In the genomic region with DNA sequence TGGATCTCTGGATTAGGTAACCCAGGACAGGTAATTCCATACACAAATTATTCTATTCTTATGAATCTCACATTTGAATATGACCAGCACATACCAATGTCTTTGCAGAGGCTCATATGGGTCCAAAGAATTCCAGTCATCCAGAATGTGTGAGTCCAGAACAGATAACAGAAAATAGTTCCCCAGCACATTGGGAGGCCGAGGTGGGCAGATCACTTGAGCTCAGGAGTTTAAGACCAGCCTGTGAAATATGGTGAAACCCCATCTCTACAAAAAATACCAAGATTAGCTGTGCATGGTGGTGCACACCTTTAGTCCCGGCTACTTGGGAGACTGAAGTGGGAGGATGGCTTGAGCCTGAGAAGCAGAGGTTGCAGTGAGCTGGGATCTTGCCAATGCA, we compare ENCODE assay signal across 39 cellular contexts. TPM values are rescaled to one million over a fixed set of nuclear protein-coding genes. Genes with fewer than 3 reads are reported as not detected.
"Had no signal": no experiment of that assay in that cellular context is flagged by ENCODE, and none has a peak within 500 bp of the region (broad histone marks: within the 10 kb centered on the region; RNA-seq: fewer than 3 reads in every experiment).

No MANE protein-coding gene starts in this region.

- H3K4me3 ChIP-seq: adrenal gland, ascending aorta, body of pancreas, breast epithelium, cardiac muscle cell had no signal

- H3K27ac Mint-ChIP-seq: activated naive CD4-positive, alpha-beta T cell treated with anti-CD3 and anti-CD28 coated beads for 36 hours; activated naive CD4-positive, alpha-beta T cell treated with anti-CD3 and anti-CD28 coated beads, Interleukin-2, amount 10 ng/mL, durations not matched to agents 7 days and 5 days; activated naive CD4-positive, alpha-beta T cell treated with anti-CD3 and anti-CD28 coated beads, Interleukin-2, amount 50 U/mL, for 24 hours; activated naive CD4-positive, alpha-beta T cell treated with anti-CD3 and anti-CD28 coated beads, Interleukin-2, amount 50 U/mL, for 72 hours; activated naive CD8-positive, alpha-beta T cell; activated naive CD8-positive, alpha-beta T cell treated with anti-CD3 and anti-CD28 coated beads for 36 hours; activated naive CD8-positive, alpha-beta T cell treated with anti-CD3 and anti-CD28 coated beads, Interleukin-2, amount 10 ng/mL, durations not matched to agents 7 days and 5 days; activated naive CD8-positive, alpha-beta T cell treated with anti-CD3 and anti-CD28 coated beads, Interleukin-2, amount 50 U/mL, for 24 hours; activated T-cell treated with anti-CD3 and anti-CD28 coated beads, Interleukin-2, amount 50 U/mL, for 24 hours; activated T-cell treated with anti-CD3 and anti-CD28 coated beads, Interleukin-2, amount 50 U/mL, for 72 hours; activated T-helper 1 cell treated with anti-CD3 and anti-CD28 coated beads, Interleukin-12 subunit alpha, Interleukin-12 subunit beta, Interleukin-2, Interleukin-4 antibody, amounts not matched to agents 30 ng/mL and 10 ng/mL and 1 ng/mL, durations not matched to agents 14 hours and 24 hours and 36 hours; activated T-helper 17 cell treated with anti-CD3 and anti-CD28 coated beads, Interleukin-2, amount 50 U/mL, for 72 hours; activated T-helper 2 cell treated with anti-CD3 and anti-CD28 coated beads, Interferon-gamma antibody, Interleukin-2, Interleukin-4, amounts not matched to agents 10 μg/mL and 5 μg/mL and 100 μg/mL, durations not matched to agents 14 hours and 24 hours and 36 hours; brain had no signal

- H3K4me1 ChIP-seq: adrenal gland, ascending aorta, breast epithelium had no signal

- H3K4me3 Mint-ChIP-seq: activated naive CD4-positive, alpha-beta T cell treated with anti-CD3 and anti-CD28 coated beads for 36 hours; activated naive CD4-positive, alpha-beta T cell treated with anti-CD3 and anti-CD28 coated beads, Interleukin-2, amount 10 ng/mL, durations not matched to agents 7 days and 5 days; activated naive CD4-positive, alpha-beta T cell treated with anti-CD3 and anti-CD28 coated beads, Interleukin-2, amount 50 U/mL, for 24 hours; activated naive CD8-positive, alpha-beta T cell; activated naive CD8-positive, alpha-beta T cell treated with anti-CD3 and anti-CD28 coated beads for 36 hours; activated naive CD8-positive, alpha-beta T cell treated with anti-CD3 and anti-CD28 coated beads, Interleukin-2, amount 10 ng/mL, durations not matched to agents 7 days and 5 days; activated naive CD8-positive, alpha-beta T cell treated with anti-CD3 and anti-CD28 coated beads, Interleukin-2, amount 50 U/mL, for 24 hours; activated T-cell treated with anti-CD3 and anti-CD28 coated beads, Interleukin-2, amount 50 U/mL, for 24 hours; activated T-cell treated with anti-CD3 and anti-CD28 coated beads, Interleukin-2, amount 50 U/mL, for 4 hours; activated T-cell treated with anti-CD3 and anti-CD28 coated beads, Interleukin-2, amount 50 U/mL, for 72 hours; activated T-helper 1 cell treated with anti-CD3 and anti-CD28 coated beads, Interleukin-12 subunit alpha, Interleukin-12 subunit beta, Interleukin-2, Interleukin-4 antibody, amounts not matched to agents 30 ng/mL and 10 ng/mL and 1 ng/mL, durations not matched to agents 14 hours and 24 hours and 36 hours; activated T-helper 17 cell treated with anti-CD3 and anti-CD28 coated beads, Interleukin-2, amount 50 U/mL, for 72 hours; brain; central memory CD8-positive, alpha-beta T cell had no signal

- H3K4me1 Mint-ChIP-seq: activated naive CD4-positive, alpha-beta T cell treated with anti-CD3 and anti-CD28 coated beads, Interleukin-2, amount 10 ng/mL, durations not matched to agents 7 days and 5 days; activated naive CD4-positive, alpha-beta T cell treated with anti-CD3 and anti-CD28 coated beads, Interleukin-2, amount 50 U/mL, for 24 hours; activated naive CD8-positive, alpha-beta T cell treated with anti-CD3 and anti-CD28 coated beads for 36 hours; activated naive CD8-positive, alpha-beta T cell treated with anti-CD3 and anti-CD28 coated beads, Interleukin-2, amount 10 ng/mL, durations not matched to agents 7 days and 5 days; activated naive CD8-positive, alpha-beta T cell treated with anti-CD3 and anti-CD28 coated beads, Interleukin-2, amount 50 U/mL, for 24 hours; activated T-helper 17 cell treated with anti-CD3 and anti-CD28 coated beads, Interleukin-2, amount 50 U/mL, for 72 hours; brain; central memory CD8-positive, alpha-beta T cell had no signal

- DNase-seq: activated effector memory CD4-positive, alpha-beta T cell treated with anti-CD3 and anti-CD28 coated beads, Interleukin-2, amount 50 U/mL, for 16 hours; activated effector memory CD4-positive, alpha-beta T cell treated with Interleukin-2 at 50 U/mL for 16 hours; activated gamma-delta T cell; activated gamma-delta T cell treated with Interleukin-2 at 50 U/mL for 16 hours; activated naive CD4-positive, alpha-beta T cell; activated naive CD4-positive, alpha-beta T cell treated with anti-CD3 and anti-CD28 coated beads for 36 hours; activated naive CD4-positive, alpha-beta T cell treated with anti-CD3 and anti-CD28 coated beads, Interleukin-2, amount 10 ng/mL, durations not matched to agents 7 days and 5 days; activated naive CD4-positive, alpha-beta T cell treated with anti-CD3 and anti-CD28 coated beads, Interleukin-2, amount 50 U/mL, for 16 hours; activated naive CD4-positive, alpha-beta T cell treated with Interleukin-2 at 50 U/mL for 16 hours; activated naive CD8-positive, alpha-beta T cell treated with anti-CD3 and anti-CD28 coated beads for 36 hours; activated naive CD8-positive, alpha-beta T cell treated with anti-CD3 and anti-CD28 coated beads, Interleukin-2, amount 10 ng/mL, durations not matched to agents 7 days and 5 days; activated naive CD8-positive, alpha-beta T cell treated with anti-CD3 and anti-CD28 coated beads, Interleukin-2, amount 50 U/mL, for 24 hours; activated T-cell treated with anti-CD3 and anti-CD28 coated beads, Interleukin-2, amount 50 U/mL, for 1 hour; activated T-cell treated with anti-CD3 and anti-CD28 coated beads, Interleukin-2, amount 50 U/mL, for 24 hours; activated T-cell treated with anti-CD3 and anti-CD28 coated beads, Interleukin-2, amount 50 U/mL, for 4 hours; activated T-cell treated with anti-CD3 and anti-CD28 coated beads, Interleukin-2, amount 50 U/mL, for 48 hours; activated T-cell treated with anti-CD3 and anti-CD28 coated beads, Interleukin-2, amount 50 U/mL, for 72 hours; adrenal gland; amniotic stem cell; amygdala; anterior cingulate cortex; aorta; body of pancreas; brain microvascular endothelial cell; caudate nucleus; central memory CD4-positive, alpha-beta T cell; cerebellar nuclear complex had no signal

- H3K27ac ChIP-seq: adrenal gland, ascending aorta, body of pancreas, brain microvascular endothelial cell, breast epithelium, cardiac muscle cell had no signal

- H3K36me3 ChIP-seq: adrenal gland, ascending aorta, brain microvascular endothelial cell, breast epithelium, cardiac muscle cell had no signal

- H3K9me3 ChIP-seq: adrenal gland, body of pancreas had no signal

- H3K36me3 Mint-ChIP-seq: activated naive CD4-positive, alpha-beta T cell treated with anti-CD3 and anti-CD28 coated beads, Interleukin-2, amount 10 ng/mL, durations not matched to agents 7 days and 5 days; activated naive CD4-positive, alpha-beta T cell treated with anti-CD3 and anti-CD28 coated beads, Interleukin-2, amount 50 U/mL, for 24 hours; activated naive CD8-positive, alpha-beta T cell treated with anti-CD3 and anti-CD28 coated beads, Interleukin-2, amount 10 ng/mL, durations not matched to agents 7 days and 5 days had no signal

- H3K27me3 Mint-ChIP-seq: activated naive CD4-positive, alpha-beta T cell treated with anti-CD3 and anti-CD28 coated beads, Interleukin-2, amount 10 ng/mL, durations not matched to agents 7 days and 5 days; brain had no signal

- H3K27me3 ChIP-seq: adrenal gland, ascending aorta, body of pancreas, brain microvascular endothelial cell, breast epithelium, cardiac muscle cell had no signal

RNA-seq across cellular contexts. Expression of gene HYDIN, which starts 26.9 kb away (rescaled TPM):
- total RNA-seq: activated naive CD4-positive, alpha-beta T cell treated with anti-CD3 and anti-CD28 coated beads for 36 hours; activated naive CD8-positive, alpha-beta T cell treated with anti-CD3 and anti-CD28 coated beads for 36 hours; activated naive CD8-positive, alpha-beta T cell treated with anti-CD3 and anti-CD28 coated beads, Interleukin-2, amount 10 ng/mL, durations not matched to agents 7 days and 5 days; activated T-cell treated with anti-CD3 and anti-CD28 coated beads, Interleukin-2, amount 50 U/mL, for 4 hours; activated T-helper 1 cell treated with anti-CD3 and anti-CD28 coated beads, Interleukin-12 subunit alpha, Interleukin-12 subunit beta, Interleukin-2, Interleukin-4 antibody, amounts not matched to agents 30 ng/mL and 10 ng/mL and 1 ng/mL, durations not matched to agents 14 hours and 24 hours and 36 hours; activated T-helper 2 cell treated with anti-CD3 and anti-CD28 coated beads, Interferon-gamma antibody, Interleukin-2, Interleukin-4, amounts not matched to agents 10 μg/mL and 5 μg/mL and 100 μg/mL, durations not matched to agents 14 hours and 24 hours and 36 hours; chondrocyte had no signal
